9 cellular contexts compared by ENCODE assay signal in the genomic region with DNA sequence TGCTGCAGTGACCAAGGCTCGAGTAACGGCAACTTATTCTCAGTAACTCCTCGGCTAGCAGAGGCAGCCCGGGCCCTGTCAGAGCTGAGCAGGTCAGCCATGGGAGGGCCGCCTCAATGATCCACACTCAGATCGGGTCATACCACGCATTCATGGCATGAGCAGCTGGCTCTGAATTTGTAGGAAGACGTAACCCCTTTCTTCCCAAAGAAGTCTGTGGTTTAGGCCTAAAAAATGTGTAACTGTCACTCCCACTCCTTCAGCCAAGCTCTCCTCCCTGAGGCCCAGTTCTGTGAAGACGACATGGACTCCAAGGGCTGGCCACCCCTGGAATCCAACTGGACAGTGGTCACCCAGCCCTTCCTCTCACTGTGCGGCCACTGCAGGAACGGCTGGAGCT. TPM values are rescaled to one million over a fixed set of nuclear protein-coding genes. Genes with fewer than 3 reads are reported as not detected.
A peak's percentile ranks its signal among the peaks of the same experiment; 100 is the strongest.
DNase-seq lines count a peak whose midpoint lies in the region; ATAC-seq and TF ChIP-seq lines count a peak whose summit lies in the region.
"Had no signal": no experiment of that assay in that cellular context is flagged by ENCODE, and none has a peak within 500 bp of the region (broad histone marks: within the 10 kb centered on the region; RNA-seq: fewer than 3 reads in every experiment).

No MANE protein-coding gene starts in this region.

- H3K4me1 ChIP-seq in gastroesophageal sphincter: peaks cover 24 to 80% (median 66%) of the 10 kb centered on the region in 3 donors
- H3K4me1 ChIP-seq in prostate gland (replicated peaks): peaks cover 8% of the 10 kb centered on the region

- H3K4me3 ChIP-seq in BJ (ENCODE audit: low read depth, low read length) (no peak overlapping the region), gastroesophageal sphincter (peak overlapping the region in 1 of 2 donors; percentile 50), prostate gland (no peak overlapping the region)

- no peak for TF ChIP-seq EP300 in gastroesophageal sphincter (IDR thresholded peaks at IDR 0.05)

- TF ChIP-seq POLR2A in gastroesophageal sphincter (IDR thresholded peaks at IDR 0.05): no peak
- no peak for TF ChIP-seq POLR2A in prostate gland (IDR thresholded peaks at IDR 0.05)

- H3K27me3 ChIP-seq in BJ (ENCODE audit: control insufficient read depth, insufficient read depth, low read length): no peaks in the 10 kb centered on the region
- H3K27me3 ChIP-seq in gastroesophageal sphincter: no peaks in the 10 kb centered on the region
- no peaks in the 10 kb centered on the region for H3K27me3 ChIP-seq in prostate gland (replicated peaks; ENCODE audit: insufficient read depth)

- CTCF ChIA-PET in BJ (lab: Yijun Ruan, JAX): interaction anchor here (0.7 to 1.7 kb wide), 2 partner anchors 40 to 139 kb away, joined by 3 read pairs; no protein-coding TSS in a partner anchor

- H3K36me3 ChIP-seq in BJ (ENCODE audit: control insufficient read depth, insufficient read depth, low read length) (peaks cover 1% of the 10 kb centered on the region), gastroesophageal sphincter (peaks cover 0 to 15% of the 10 kb centered on the region in 2 donors), prostate gland (no peaks in the 10 kb centered on the region)

- ATAC-seq in gastroesophageal sphincter (no peak), GM21737 (IDR thresholded peaks at IDR 0.05; ENCODE audit: unreplicated experiment) (no peak), GM18870 (IDR thresholded peaks at IDR 0.05; ENCODE audit: unreplicated experiment) (no peak)
- ATAC-seq: activated CD4-positive, alpha-beta T cell treated with anti-CD3 and anti-CD28 coated beads for 36 hours had no signal

- POLR2A ChIA-PET in BJ (lab: Charles Lee): no interaction called here

- H3K27ac ChIP-seq in VCaP (peak overlapping the region; percentile 54), gastroesophageal sphincter (peak overlapping the region; percentile 94 to 97 (median 96)), prostate gland (peak overlapping the region; percentile 82 to 83)

- H3K9me3 ChIP-seq in gastroesophageal sphincter: no peaks in the 10 kb centered on the region
- H3K9me3 ChIP-seq in prostate gland: no peaks in the 10 kb centered on the region

- TF ChIP-seq CTCF in BJ (IDR thresholded peaks at IDR 0.05; ENCODE audit: insufficient read depth, low read depth, low read length): no peak
- TF ChIP-seq CTCF in VCaP (conservative IDR thresholded peaks at IDR 0.05): no peak
- TF ChIP-seq CTCF in gastroesophageal sphincter (IDR thresholded peaks at IDR 0.05): no peak
- TF ChIP-seq CTCF in prostate gland (IDR thresholded peaks at IDR 0.05): no peak

- intact Hi-C loops in prostate gland (cut with DNase I): no loop called here

- DNase-seq in BJ (ENCODE audit: low read depth) (peak; percentile 31), prostate gland (ENCODE audit: low spot score) (no peak), cerebellum (ENCODE audit: low spot score) (no peak), HPDE6-E6E7 (ENCODE audit: extremely low spot score) (no peak)
- DNase-seq: activated CD4-positive, alpha-beta T cell treated with anti-CD3 and anti-CD28 coated beads for 36 hours had no signal

- WGBS in gastroesophageal sphincter (ENCODE audit: low coverage in 1 of 2), 2 donors: 0% methylated on average over 2 of the region's 11 CpGs; no CpG with 5 or more reads in 1 of the 2 donors
- 52% methylated on average over 11 of the region's 11 CpGs for WGBS in prostate gland

RNA-seq across cellular contexts. Expression of gene PPP2R1B, which starts 30.0 kb away (rescaled TPM):
- polyA plus RNA-seq in BJ (2011; rRNA removed): 20.7 and 32.5 TPM in 2 replicates
- polyA minus RNA-seq in BJ (2011; rRNA and poly(A)+ RNA removed): 23.6 and 28.1 TPM in 2 replicates
- 10 to 100 TPM; 11.1 to 21.9 (median 20.5) TPM for total RNA-seq in gastroesophageal sphincter
- total RNA-seq in prostate gland: 10 to 100 TPM; 15.4 to 41.4 TPM
- 19.5 TPM for total RNA-seq in cerebellum
